18 cellular contexts compared by ENCODE assay signal in genomic region chr20:10925767-10926166, GRCh38.
"Had no signal": no experiment of that assay in that cellular context is flagged by ENCODE, and none has a peak within 500 bp of the region (broad histone marks: within the 10 kb centered on the region; RNA-seq: fewer than 3 reads in every experiment).

No MANE protein-coding gene starts in this region.

- H2AFZ ChIP-seq: hepatocyte, parathyroid adenoma had no signal

- H3K27me3 ChIP-seq: hepatocyte, spleen had no signal

- H3K4me1 ChIP-seq: parathyroid adenoma had no signal

- H3K9me3 ChIP-seq: spleen, thoracic aorta had no signal

- H3K79me2 ChIP-seq: hepatocyte, parathyroid adenoma had no signal

- H3K4me3 ChIP-seq: hepatocyte, lung, spleen, thoracic aorta had no signal

- H3K4me2 ChIP-seq: hepatocyte had no signal

- H3K9ac ChIP-seq: parathyroid adenoma had no signal

- H3K36me3 ChIP-seq: spleen, thoracic aorta had no signal

- ATAC-seq: activated T-cell treated with anti-CD3 and anti-CD28 coated beads, Interleukin-2, amount 50 U/mL, for 72 hours; esophagus mucosa; stimulated activated memory B cell treated with anti-CD40 and anti-IgM and Interleukin-4, amounts not matched to agents 10 μg/mL and 1 μg/mL and 100 μg/mL, for 72 hours had no signal

- H3K27ac ChIP-seq: parathyroid adenoma, VCaP had no signal

- DNase-seq: activated CD4-positive, alpha-beta T cell treated with anti-CD3 and anti-CD28 coated beads for 1 hour; activated CD8-positive, alpha-beta memory T cell treated with anti-CD3 and anti-CD28 coated beads for 24 hours; activated gamma-delta T cell treated with Interleukin-2 at 50 U/mL for 16 hours; activated naive CD8-positive, alpha-beta T cell treated with anti-CD3 and anti-CD28 coated beads for 36 hours; activated T-cell treated with anti-CD3 and anti-CD28 coated beads, Interleukin-2, amount 50 U/mL, for 72 hours; amniotic stem cell; caudate nucleus; islet precursor cell; midbrain; spleen; stimulated activated CD4-positive, alpha-beta T cell treated with anti-CD3 and anti-CD28 coated beads, Interleukin-4, amount 100 ng/mL, for 4 hours had no signal
